ENCODE assay signal across 10 cellular contexts in genomic region chrX:319579-320125, GRCh38. TPM values are rescaled to one million over a fixed set of nuclear protein-coding genes. Genes with fewer than 3 reads are reported as not detected.
DNase-seq lines count a peak whose midpoint lies in the region; ATAC-seq, FAIRE-seq and TF ChIP-seq lines count a peak whose summit lies in the region.
"Had no signal": no experiment of that assay in that cellular context is flagged by ENCODE, and none has a peak within 500 bp of the region (broad histone marks: within the 10 kb centered on the region; RNA-seq: fewer than 3 reads in every experiment).

No MANE protein-coding gene starts in this region.

- H3K27ac Mint-ChIP-seq in astrocyte (ENCODE audit: unreplicated experiment), result no peak overlapping the region

- no peak for TF ChIP-seq CTCF in astrocyte (IDR thresholded peaks at IDR 0.05; ENCODE audit: insufficient read depth, low read depth, low read length)
- no peak for TF ChIP-seq CTCF in kidney epithelial cell (IDR thresholded peaks at IDR 0.05; ENCODE audit: insufficient read depth, low read length, poor library complexity, severe bottlenecking)
- no peak for TF ChIP-seq CTCF in GM10266 (IDR thresholded peaks at IDR 0.05; ENCODE audit: control insufficient read depth, insufficient read depth, low read depth, missing control alignments)

- peak overlapping the region; percentile 72 for H3K4me3 ChIP-seq in Jurkat, Clone E6-1 (ENCODE audit: low read length)
- H3K4me3 ChIP-seq in astrocyte (ENCODE audit: insufficient read depth, low read depth, low read length) (peak overlapping the region; percentile 87), kidney epithelial cell (ENCODE audit: low read depth, low read length) (peak overlapping the region; percentile 95), stomach smooth muscle (ENCODE audit: low read length in 2 of 2) (peak overlapping the region; percentile 63 to 82)

- H3K4me3 Mint-ChIP-seq in astrocyte (ENCODE audit: unreplicated experiment), result peak overlapping the region; percentile 89

- peak overlapping the region; percentile 98 for H3K9ac ChIP-seq in astrocyte (ENCODE audit: low read length)
- peak overlapping the region; percentile 77 to 80 for H3K9ac ChIP-seq in stomach smooth muscle (ENCODE audit: low read length in 2 of 2)

- H3K36me3 ChIP-seq in astrocyte (ENCODE audit: insufficient read depth, low read length) (no peaks in the 10 kb centered on the region), kidney epithelial cell (ENCODE audit: control insufficient read depth, insufficient read depth, low read length) (no peaks in the 10 kb centered on the region), stomach smooth muscle (ENCODE audit: control insufficient read depth in 2 of 2, insufficient read depth in 2 of 2, low read length in 2 of 2) (peaks cover 7 to 10% of the 10 kb centered on the region in 2 donors)

- H3K4me2 ChIP-seq in astrocyte (ENCODE audit: low read length), result peak overlapping the region; percentile 97

- peaks cover 2% of the 10 kb centered on the region for H3K36me3 Mint-ChIP-seq in astrocyte (ENCODE audit: low read depth, unreplicated experiment)

- no peak for DNase-seq in Jurkat, Clone E6-1 (ENCODE audit: low read depth, low spot score)
- no peak for DNase-seq in astrocyte (ENCODE audit: low read depth)
- DNase-seq in kidney epithelial cell (ENCODE audit: low read depth), result no peak
- no peak for DNase-seq in GM10266 (ENCODE audit: extremely low spot score)
- DNase-seq: NCI-H2081 had no signal

- H3K79me2 ChIP-seq in astrocyte (ENCODE audit: insufficient read depth, low read length), result peaks cover 31% of the 10 kb centered on the region

- no peaks in the 10 kb centered on the region for H3K9me3 Mint-ChIP-seq in astrocyte (ENCODE audit: unreplicated experiment)

- no peak for FAIRE-seq in astrocyte (lab: Jason Lieb, UNC)
- FAIRE-seq: islet of Langerhans had no signal

- H2AFZ ChIP-seq in astrocyte (ENCODE audit: low read depth, low read length), result no peak overlapping the region

- peaks cover 4% of the 10 kb centered on the region for H3K4me1 Mint-ChIP-seq in astrocyte (ENCODE audit: low read depth, unreplicated experiment)

- no peak for ATAC-seq in GM21390 (IDR thresholded peaks at IDR 0.05; ENCODE audit: unreplicated experiment)
- no peak for ATAC-seq in HG02840 (IDR thresholded peaks at IDR 0.05; ENCODE audit: low FRiP score, unreplicated experiment)
- ATAC-seq in GM19455 (IDR thresholded peaks at IDR 0.05; ENCODE audit: unreplicated experiment), result no peak

- H3K27me3 ChIP-seq in astrocyte (ENCODE audit: insufficient read depth, low read length) (no peaks in the 10 kb centered on the region), kidney epithelial cell (ENCODE audit: control insufficient read depth, insufficient read depth, low read length) (no peaks in the 10 kb centered on the region), stomach smooth muscle (ENCODE audit: control insufficient read depth in 1 of 2, insufficient read depth in 2 of 2, low read length in 2 of 2) (peaks cover 10 to 21% of the 10 kb centered on the region in 2 donors)

- H4K20me1 ChIP-seq in astrocyte (ENCODE audit: insufficient read depth, low read length), result peaks cover 27% of the 10 kb centered on the region

- no peaks in the 10 kb centered on the region for H3K9me3 ChIP-seq in astrocyte (ENCODE audit: insufficient read depth, low read depth, low read length)
- no peaks in the 10 kb centered on the region for H3K9me3 ChIP-seq in stomach smooth muscle (ENCODE audit: control insufficient read depth in 2 of 2, low read length in 2 of 2)

- H3K27ac ChIP-seq in astrocyte (ENCODE audit: low read depth, low read length), result peak overlapping the region; percentile 89
- H3K27ac ChIP-seq in stomach smooth muscle (ENCODE audit: low read length), result no peak overlapping the region

- H3K4me1 ChIP-seq in astrocyte (ENCODE audit: insufficient read depth, low read length) (peaks cover 9% of the 10 kb centered on the region), stomach smooth muscle (ENCODE audit: control insufficient read depth, insufficient read depth, low read length) (peaks cover 28% of the 10 kb centered on the region)

- no peaks in the 10 kb centered on the region for H3K27me3 Mint-ChIP-seq in astrocyte (ENCODE audit: low read depth, unreplicated experiment)

RNA-seq across cellular contexts. Expression of gene GTPBP6, which starts 1.1 kb away (rescaled TPM):
- 38.8 TPM for polyA plus RNA-seq in Jurkat, Clone E6-1 (2012; ENCODE audit: insufficient read depth, insufficient read length)
- total RNA-seq in astrocyte, result 27.9 and 30.5 TPM in 2 replicates
- total RNA-seq in kidney epithelial cell, result 49.5 and 55.0 TPM in 2 replicates

RNA-seq across cellular contexts. Expression of gene PLCXD1, which starts 38.5 kb away (rescaled TPM):
- 29.2 TPM for polyA plus RNA-seq in Jurkat, Clone E6-1 (2012; ENCODE audit: insufficient read depth, insufficient read length)
- total RNA-seq in astrocyte (20.3 and 25.9 TPM in 2 replicates), kidney epithelial cell (13.8 and 20.2 TPM in 2 replicates)
